ENCODE assay signal across 1 cellular context in the genomic region with DNA sequence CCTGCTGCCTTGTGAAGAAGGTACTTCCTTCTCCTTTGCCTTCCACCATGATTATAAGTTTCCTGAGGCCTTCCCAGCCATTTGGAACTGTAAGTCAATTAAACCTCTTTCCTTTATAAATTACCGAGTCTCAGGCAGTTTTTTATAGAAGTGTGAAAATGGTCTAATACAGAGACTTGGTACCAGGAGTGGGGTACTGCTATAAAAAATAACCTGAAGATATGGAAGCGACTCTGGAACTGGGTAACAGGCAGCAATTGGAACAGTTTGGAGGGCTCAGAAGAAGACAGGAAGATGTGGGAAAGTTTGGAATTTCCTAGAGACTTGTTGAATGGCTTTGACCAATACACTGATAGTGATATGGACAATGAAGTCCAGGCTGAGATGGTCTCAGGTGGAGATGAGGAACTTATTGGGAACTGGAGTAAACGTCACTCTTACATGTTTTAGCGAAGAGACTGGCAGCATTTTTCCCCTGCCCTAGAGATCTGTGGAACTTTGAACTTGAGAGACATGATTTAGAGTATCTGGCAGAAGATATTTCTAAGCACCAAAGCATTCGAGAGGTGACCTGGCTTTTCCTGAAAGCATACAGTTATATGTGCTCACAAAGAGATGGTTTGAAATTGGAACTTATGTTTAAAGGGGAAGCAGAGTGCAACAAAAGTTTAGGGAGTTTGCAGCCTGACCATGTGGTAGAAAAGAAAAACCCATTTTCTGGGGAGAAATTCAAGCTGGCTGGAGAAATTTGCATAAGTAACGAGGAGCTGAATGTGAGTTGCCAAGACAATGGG. TPM values are rescaled to one million over a fixed set of nuclear protein-coding genes. Genes with fewer than 3 reads are reported as not detected.
"Had no signal": no experiment of that assay in that cellular context is flagged by ENCODE, and none has a peak within 500 bp of the region (broad histone marks: within the 10 kb centered on the region; RNA-seq: fewer than 3 reads in every experiment).

No MANE protein-coding gene starts in this region.

RNA-seq across cellular contexts. Expression of a gene that starts 50.6 kb away (rescaled TPM):
- total RNA-seq: PC-3 had no signal
